In genomic region chr3:45841701-45842491, GRCh38 we compare ENCODE assay signal across 8 cellular contexts. TPM values are rescaled to one million over a fixed set of nuclear protein-coding genes. Genes with fewer than 3 reads are reported as not detected.
A peak's percentile ranks its signal among the peaks of the same experiment; 100 is the strongest.
DNase-seq lines count a peak whose midpoint lies in the region; ATAC-seq and TF ChIP-seq lines count a peak whose summit lies in the region.

LZTFL1 (minus strand) TSS chr3:45842119; CDS start chr3:45841991, 128 bp downstream.

- H3K4me3 ChIP-seq in coronary artery = peak within 1 kb of the TSS; percentile 84

- H3K27ac ChIP-seq in coronary artery = peak within 1 kb of the TSS in 1 of 2 donors; percentile 45

- DNase-seq in AG08395 (ENCODE audit: low spot score) (peak; percentile 95), NCI-H524 (lab: John Stamatoyannopoulos, UW) (peak; percentile 89 to 97), coronary artery (ENCODE audit: low spot score) (peak; percentile 93), left colon (peak; percentile 93 to 95)
- DNase-seq in activated CD4-positive, alpha-beta T cell treated with anti-CD3 and anti-CD28 coated beads for 48 hours = peak; percentile 92
- DNase-seq in stimulated activated CD4-positive, alpha-beta T cell treated with anti-CD3 and anti-CD28 coated beads, Interleukin-1b, Interleukin-23, amount 100 ng/mL, for 24 hours (ENCODE audit: low read depth in 4 of 4, low spot score in 1 of 4) = peak; percentile 64 to 81 (median 78)

- TF ChIP-seq CTCF in coronary artery (IDR thresholded peaks at IDR 0.05) = no peak

- ATAC-seq in GM19025 (IDR thresholded peaks at IDR 0.05; ENCODE audit: low read depth, unreplicated experiment) (peak; percentile 96), HG03378 (IDR thresholded peaks at IDR 0.05; ENCODE audit: unreplicated experiment) (peak; percentile 87), left colon (peak; percentile 97)

- intact Hi-C loops in left colon (cut with DNase I, micrococcal nuclease) = no loop called here

RNA-seq across cellular contexts. Expression of gene LZTFL1, which starts in this region (rescaled TPM):
- 10 to 100 TPM in 1 of 2 donors, 1 to 10 TPM in 1; 9.8 to 11.2 TPM for total RNA-seq in left colon
